35 cellular contexts compared by ENCODE assay signal in genomic region chr10:560314-560992, GRCh38.
DNase-seq lines count a peak whose midpoint lies in the region; ATAC-seq, FAIRE-seq and TF ChIP-seq lines count a peak whose summit lies in the region.
"Had no signal": no experiment of that assay in that cellular context is flagged by ENCODE, and none has a peak within 500 bp of the region (broad histone marks: within the 10 kb centered on the region; RNA-seq: fewer than 3 reads in every experiment).

No MANE protein-coding gene starts in this region.

- POLR2A ChIA-PET in naive thymus-derived CD4-positive, alpha-beta T cell (lab: Charles Lee), result interaction anchor here (0.7 kb wide), 1 partner anchor 139 kb away, joined by 3 read pairs; no protein-coding TSS in a partner anchor
- POLR2A ChIA-PET in PC-9 (lab: Charles Lee; ENCODE audit: unreplicated experiment), result no interaction called here

- intact Hi-C loops in Calu3 (cut with micrococcal nuclease; ENCODE audit: unreplicated experiment) (no loop called here), PC-9 (cut with micrococcal nuclease; ENCODE audit: unreplicated experiment) (no loop called here)
- intact Hi-C loops in naive thymus-derived CD4-positive, alpha-beta T cell (cut with micrococcal nuclease), result no loop called here

- peaks cover 27% of the 10 kb centered on the region for H3K4me1 Mint-ChIP-seq in Calu3 (ENCODE audit: low read depth, unreplicated experiment)
- peaks cover 4 to 14% (median 11%) of the 10 kb centered on the region in 7 donors for H3K4me1 Mint-ChIP-seq in naive thymus-derived CD4-positive, alpha-beta T cell
- H3K4me1 Mint-ChIP-seq: activated naive CD8-positive, alpha-beta T cell treated with anti-CD3 and anti-CD28 coated beads, Interleukin-2, amount 10 ng/mL, durations not matched to agents 7 days and 5 days had no signal

- no peaks in the 10 kb centered on the region for H3F3A ChIP-seq in PC-9 (ENCODE audit: insufficient read depth, low read depth)

- H3K36me3 ChIP-seq in naive thymus-derived CD4-positive, alpha-beta T cell (ENCODE audit: control insufficient read depth in 2 of 3, insufficient read depth in 3 of 3, low read length in 3 of 3), result no peaks in the 10 kb centered on the region
- H3K36me3 ChIP-seq in PC-9 (ENCODE audit: low read depth), result no peaks in the 10 kb centered on the region
- H3K36me3 ChIP-seq: ascending aorta, esophagus muscularis mucosa, MG63, thoracic aorta had no signal

- peaks cover 8% of the 10 kb centered on the region for H3K9me3 Mint-ChIP-seq in Calu3 (ENCODE audit: low read depth, unreplicated experiment)
- H3K9me3 Mint-ChIP-seq in naive thymus-derived CD4-positive, alpha-beta T cell, result peaks cover 0 to 19% (median 13%) of the 10 kb centered on the region in 11 donors
- H3K9me3 Mint-ChIP-seq: activated naive CD8-positive, alpha-beta T cell treated with anti-CD3 and anti-CD28 coated beads, Interleukin-2, amount 10 ng/mL, durations not matched to agents 7 days and 5 days; natural killer cell had no signal

- BruUV-seq in Calu3 (replicated peaks; lab: Mats Ljungman, UMichigan) (no TSS peak), PC-9 (replicated peaks; lab: Mats Ljungman, UMichigan) (no TSS peak)

- no peak overlapping the region for H3K27ac ChIP-seq in naive thymus-derived CD4-positive, alpha-beta T cell (ENCODE audit: low read depth, low read length)
- H3K27ac ChIP-seq in PC-9, result no peak overlapping the region
- H3K27ac ChIP-seq: ascending aorta, esophagus muscularis mucosa, SJSA1, thoracic aorta had no signal

- FAIRE-seq in D721Med (lab: Jason Lieb, UNC), result no peak
- FAIRE-seq: RCC 7860 had no signal

- H3K4me3 ChIP-seq in epithelial cell of proximal tubule (ENCODE audit: low read depth, low read length) (no peak overlapping the region), retinal pigment epithelial cell (ENCODE audit: low read length) (no peak overlapping the region), PC-9 (no peak overlapping the region)
- no peak overlapping the region for H3K4me3 ChIP-seq in naive thymus-derived CD4-positive, alpha-beta T cell (ENCODE audit: low read length)
- H3K4me3 ChIP-seq: ascending aorta, esophagus muscularis mucosa, MG63, SJSA1, thoracic aorta had no signal

- ATAC-seq in naive thymus-derived CD4-positive, alpha-beta T cell, result no peak
- ATAC-seq: activated CD8-positive, alpha-beta T cell treated with anti-CD3 and anti-CD28 coated beads for 36 hours; left ventricle myocardium superior; natural killer cell; stimulated activated naive CD8-positive, alpha-beta T cell treated with anti-CD3 and anti-CD28 coated beads, Interleukin-15, Interleukin-2, amounts not matched to agents 100 U/mL and 50 U/mL, for 24 hours had no signal

- DNase-seq in Calu3 (no peak), epithelial cell of proximal tubule (ENCODE audit: low read depth) (peak; percentile 64), mucosa of gallbladder (ENCODE audit: low spot score) (peak; percentile 63), retinal pigment epithelial cell (ENCODE audit: low read depth) (peak; percentile 48), D721Med (ENCODE audit: insufficient read length, low spot score) (no peak), PC-9 (no peak)
- DNase-seq in activated CD8-positive, alpha-beta memory T cell treated with anti-CD3 and anti-CD28 coated beads, Interleukin-2, amount 50 U/mL, for 4 hours, result no peak
- DNase-seq in naive thymus-derived CD4-positive, alpha-beta T cell, result no peak
- DNase-seq: ACHN; activated CD4-positive, alpha-beta T cell treated with anti-CD3 and anti-CD28 coated beads for 1 hour; activated CD8-positive, alpha-beta T cell treated with anti-CD3 and anti-CD28 coated beads for 36 hours; activated effector memory CD4-positive, alpha-beta T cell treated with Interleukin-2 at 50 U/mL for 16 hours; activated naive CD8-positive, alpha-beta T cell treated with anti-CD3 and anti-CD28 coated beads, Interleukin-2, amount 10 ng/mL, durations not matched to agents 7 days and 5 days; C1 segment of cervical spinal cord; caudate nucleus; COR-L47; DMS79 treated with DMSO at 0.1 percent for 48 hours; endodermal cell; foreskin melanocyte; HCEC 1CT; KG1; left ventricle myocardium superior; MG63; midbrain; natural killer cell; NCI-H1105 treated with DMSO at 0.1 percent for 48 hours; NCI-H2029; NCI-H524 treated with DMSO at 0.1 percent for 48 hours; stimulated activated naive CD8-positive, alpha-beta T cell treated with anti-CD3 and anti-CD28 coated beads, Interleukin-15, Interleukin-2, amounts not matched to agents 100 U/mL and 50 U/mL, for 24 hours; T-helper 1 cell had no signal

- H3K9me2 ChIP-seq in PC-9 (ENCODE audit: insufficient read depth), result no peaks in the 10 kb centered on the region

- H3K36me3 Mint-ChIP-seq in Calu3 (ENCODE audit: insufficient read depth, unreplicated experiment), result no peaks in the 10 kb centered on the region
- peaks cover 0 to 8% (median 0%) of the 10 kb centered on the region in 5 donors for H3K36me3 Mint-ChIP-seq in naive thymus-derived CD4-positive, alpha-beta T cell
- H3K36me3 Mint-ChIP-seq: activated naive CD8-positive, alpha-beta T cell treated with anti-CD3 and anti-CD28 coated beads, Interleukin-2, amount 10 ng/mL, durations not matched to agents 7 days and 5 days; natural killer cell had no signal

- H3K27ac Mint-ChIP-seq in Calu3 (ENCODE audit: unreplicated experiment), result peak overlapping the region; percentile 30
- peak overlapping the region in 1 of 9 donors; percentile 57 for H3K27ac Mint-ChIP-seq in naive thymus-derived CD4-positive, alpha-beta T cell
- H3K27ac Mint-ChIP-seq: activated CD8-positive, alpha-beta T cell treated with anti-CD3 and anti-CD28 coated beads for 36 hours; activated naive CD8-positive, alpha-beta T cell treated with anti-CD3 and anti-CD28 coated beads, Interleukin-2, amount 10 ng/mL, durations not matched to agents 7 days and 5 days; endodermal cell; natural killer cell had no signal

- H2AFZ ChIP-seq in PC-9, result no peak overlapping the region

- H3K4me2 ChIP-seq in PC-9, result no peak overlapping the region

- TF ChIP-seq CTCF in Calu3 (IDR thresholded peaks at IDR 0.05; ENCODE audit: unreplicated experiment) (no peak), epithelial cell of proximal tubule (conservative IDR thresholded peaks at IDR 0.05; ENCODE audit: low read depth, low read length) (no peak), retinal pigment epithelial cell (conservative IDR thresholded peaks at IDR 0.05; ENCODE audit: low read depth, low read length) (no peak), D721Med (IDR thresholded peaks at IDR 0.05; ENCODE audit: insufficient read depth, missing control alignments) (no peak), PC-9 (conservative IDR thresholded peaks at IDR 0.05) (no peak)

- no peaks in the 10 kb centered on the region for H4K20me1 ChIP-seq in PC-9 (ENCODE audit: insufficient read depth)

- H3K4me1 ChIP-seq in naive thymus-derived CD4-positive, alpha-beta T cell (ENCODE audit: control insufficient read depth in 2 of 2, insufficient read depth in 2 of 2, low read length in 2 of 2), result no peaks in the 10 kb centered on the region
- no peaks in the 10 kb centered on the region for H3K4me1 ChIP-seq in PC-9 (replicated peaks; ENCODE audit: insufficient read depth)
- H3K4me1 ChIP-seq: ascending aorta, SJSA1 had no signal

- H3K27me3 ChIP-seq in naive thymus-derived CD4-positive, alpha-beta T cell (ENCODE audit: control insufficient read depth in 2 of 2, insufficient read depth in 2 of 2, low read length in 2 of 2), result no peaks in the 10 kb centered on the region
- H3K27me3 ChIP-seq in PC-9 (ENCODE audit: insufficient read depth, low read depth), result peaks cover 50% of the 10 kb centered on the region
- H3K27me3 ChIP-seq: ascending aorta, esophagus muscularis mucosa, MG63, SJSA1 had no signal

- no peaks in the 10 kb centered on the region for H3K79me2 ChIP-seq in PC-9 (ENCODE audit: low read depth)

- H3K9me3 ChIP-seq in naive thymus-derived CD4-positive, alpha-beta T cell (ENCODE audit: control insufficient read depth in 2 of 3, low read length in 3 of 3), result peaks cover 0 to 6% (median 0%) of the 10 kb centered on the region in 3 experiments
- no peaks in the 10 kb centered on the region for H3K9me3 ChIP-seq in PC-9 (ENCODE audit: insufficient read depth, low read depth)
- H3K9me3 ChIP-seq: esophagus muscularis mucosa, thoracic aorta had no signal

- H3K27me3 Mint-ChIP-seq in Calu3 (ENCODE audit: unreplicated experiment), result no peaks in the 10 kb centered on the region
- H3K27me3 Mint-ChIP-seq in naive thymus-derived CD4-positive, alpha-beta T cell, result peaks cover 0 to 6% (median 0%) of the 10 kb centered on the region in 5 donors
- H3K27me3 Mint-ChIP-seq: activated naive CD8-positive, alpha-beta T cell treated with anti-CD3 and anti-CD28 coated beads, Interleukin-2, amount 10 ng/mL, durations not matched to agents 7 days and 5 days had no signal

- CTCF ChIA-PET in Calu3 (lab: Charles Lee) (interaction anchor here (0.6 to 2.2 kb wide), 3 partner anchors 12 to 246 kb away, joined by 4 to 12 read pairs (median 5); no protein-coding TSS in a partner anchor), PC-9 (lab: Charles Lee) (no interaction called here)
- CTCF ChIA-PET in naive thymus-derived CD4-positive, alpha-beta T cell (lab: Charles Lee), result no interaction called here

- H3K4me3 Mint-ChIP-seq in Calu3 (ENCODE audit: low read depth, unreplicated experiment), result peak overlapping the region; percentile 41
- no peak overlapping the region for H3K4me3 Mint-ChIP-seq in naive thymus-derived CD4-positive, alpha-beta T cell
- H3K4me3 Mint-ChIP-seq: activated CD8-positive, alpha-beta T cell treated with anti-CD3 and anti-CD28 coated beads for 36 hours; activated naive CD8-positive, alpha-beta T cell treated with anti-CD3 and anti-CD28 coated beads, Interleukin-2, amount 10 ng/mL, durations not matched to agents 7 days and 5 days; endodermal cell; natural killer cell had no signal

Comparison
In these comparisons a context has a peak if more than half of its experiments do, and no peak if none do; other contexts are left out.
1. DNase-seq: peak in epithelial cell of proximal tubule (single experiment), mucosa of gallbladder (single experiment) and retinal pigment epithelial cell (single experiment); none in Calu3 (single experiment), D721Med (single experiment), activated CD8-positive, alpha-beta memory T cell treated with anti-CD3 and anti-CD28 coated beads, Interleukin-2, amount 50 U/mL, for 4 hours (single experiment), naive thymus-derived CD4-positive, alpha-beta T cell (0 of 9) and PC-9 (0 of 2).